In the genomic region with DNA sequence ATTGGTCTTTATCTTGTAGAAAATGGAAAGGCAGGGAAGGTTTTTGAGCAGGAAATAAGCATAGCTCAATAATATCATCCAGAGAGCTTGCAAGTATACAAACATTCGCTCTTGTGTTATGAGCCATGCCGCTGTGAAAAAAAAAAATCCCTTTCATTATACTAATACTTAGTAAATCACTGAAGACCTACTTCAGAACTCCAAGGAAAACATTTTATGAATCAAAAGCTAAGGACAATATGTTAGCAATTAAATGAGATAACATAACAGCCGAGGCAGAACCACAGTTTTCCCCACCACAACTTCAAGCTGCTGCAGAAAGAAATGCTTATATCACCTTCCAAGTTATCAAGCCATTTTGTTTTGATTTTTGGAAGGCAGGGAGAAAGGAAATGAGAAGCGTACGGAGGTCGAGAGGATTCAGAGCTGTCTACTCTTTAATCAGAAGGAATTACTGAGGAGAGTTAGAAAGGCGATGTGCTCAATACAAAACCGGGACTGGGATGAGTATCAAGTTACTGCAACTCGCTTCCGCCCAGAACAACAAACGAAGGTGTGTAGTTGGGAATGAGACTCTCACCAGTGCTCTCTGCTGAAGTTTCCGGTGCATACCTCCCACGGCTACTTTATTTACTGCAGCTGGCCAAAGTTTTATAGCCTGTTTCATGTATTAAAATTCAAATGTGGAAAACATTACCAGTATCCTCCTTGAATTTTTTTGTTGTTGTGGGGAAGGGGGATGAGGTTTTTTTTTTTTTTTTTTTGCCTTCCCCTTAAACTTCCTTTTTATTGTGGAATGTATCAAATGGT, we compare ENCODE assay signal across 10 cellular contexts.
DNase-seq lines count a peak whose midpoint lies in the region; ATAC-seq and TF ChIP-seq lines count a peak whose summit lies in the region.
"Had no signal": no experiment of that assay in that cellular context is flagged by ENCODE, and none has a peak within 500 bp of the region (broad histone marks: within the 10 kb centered on the region; RNA-seq: fewer than 3 reads in every experiment).

No MANE protein-coding gene starts in this region.

- peaks cover 0 to 25% of the 10 kb centered on the region in 2 donors for H3K36me3 ChIP-seq in adrenal gland (replicated peaks in 1 of 2)

- H3K9me3 Mint-ChIP-seq in natural killer cell treated with Interleukin-12 subunit alpha and Interleukin-12 subunit beta and Interleukin-15 and Interleukin-18, amount 100 ng/mL, for 72 hours: no peaks in the 10 kb centered on the region
- no peaks in the 10 kb centered on the region for H3K9me3 Mint-ChIP-seq in natural killer cell
- H3K9me3 Mint-ChIP-seq in memory B cell: no peaks in the 10 kb centered on the region
- H3K9me3 Mint-ChIP-seq in activated T-helper 17 cell treated with anti-CD3 and anti-CD28 coated beads, Interleukin-2, amount 50 U/mL, for 72 hours: no peaks in the 10 kb centered on the region

- peak overlapping the region in 1 of 2 donors; percentile 8 for H3K27ac Mint-ChIP-seq in natural killer cell treated with Interleukin-12 subunit alpha and Interleukin-12 subunit beta and Interleukin-15 and Interleukin-18, amount 100 ng/mL, for 72 hours
- H3K27ac Mint-ChIP-seq in natural killer cell (no peak overlapping the region), memory B cell (peak overlapping the region; percentile 61)
- no peak overlapping the region for H3K27ac Mint-ChIP-seq in activated T-helper 17 cell treated with anti-CD3 and anti-CD28 coated beads, Interleukin-2, amount 50 U/mL, for 72 hours

- H3K27ac ChIP-seq in adrenal gland: peak overlapping the region in 2 of 5 donors; percentile 46 to 68

- DNase-seq in natural killer cell treated with Interleukin-12 subunit alpha and Interleukin-12 subunit beta and Interleukin-15 and Interleukin-18, amount 100 ng/mL, for 72 hours (ENCODE audit: low spot score): no peak
- DNase-seq in natural killer cell: no peak
- DNase-seq in cardiac fibroblast (ENCODE audit: low read depth in 2 of 2): peak; percentile 56 to 65
- DNase-seq in memory B cell (ENCODE audit: low spot score in 2 of 2): no peak
- no peak for DNase-seq in adrenal gland
- DNase-seq: C1 segment of cervical spinal cord, NCI-H2081 had no signal

- H3K27me3 Mint-ChIP-seq in natural killer cell treated with Interleukin-12 subunit alpha and Interleukin-12 subunit beta and Interleukin-15 and Interleukin-18, amount 100 ng/mL, for 72 hours: no peaks in the 10 kb centered on the region
- H3K27me3 Mint-ChIP-seq in natural killer cell (ENCODE audit: low read depth in 2 of 2) (no peaks in the 10 kb centered on the region), memory B cell (no peaks in the 10 kb centered on the region)
- H3K27me3 Mint-ChIP-seq in activated T-helper 17 cell treated with anti-CD3 and anti-CD28 coated beads, Interleukin-2, amount 50 U/mL, for 72 hours: peaks cover 3% of the 10 kb centered on the region

- peaks cover 14 to 27% of the 10 kb centered on the region in 2 donors for H3K4me1 ChIP-seq in adrenal gland (replicated peaks in 1 of 2)

- whole genome bisulfite sequencing in adrenal gland, 4 donors: 64 to 73% (median 66%) methylated on average over 13 of the region's 13 CpGs

- ATAC-seq in natural killer cell treated with Interleukin-12 subunit alpha and Interleukin-12 subunit beta and Interleukin-15 and Interleukin-18, amount 100 ng/mL, for 72 hours: no peak
- ATAC-seq in natural killer cell (no peak), memory B cell (ENCODE audit: low read depth) (no peak), GM18868 (IDR thresholded peaks at IDR 0.05; ENCODE audit: unreplicated experiment) (no peak), HG02623 (IDR thresholded peaks at IDR 0.05; ENCODE audit: unreplicated experiment) (no peak)
- ATAC-seq in activated T-helper 17 cell treated with anti-CD3 and anti-CD28 coated beads, Interleukin-2, amount 50 U/mL, for 72 hours (replicated peaks): no peak

- H3K4me3 ChIP-seq in cardiac fibroblast (replicated peaks in 1 of 2; ENCODE audit: low read depth in 2 of 2, low read length in 2 of 2) (peak overlapping the region in 1 of 2 donors; percentile 8), adrenal gland (no peak overlapping the region)

- intact Hi-C loops in natural killer cell (cut with micrococcal nuclease) (no loop called here), adrenal gland (cut with DNase I) (no loop called here)

- no peaks in the 10 kb centered on the region for H3K9me3 ChIP-seq in adrenal gland (replicated peaks in 1 of 3)

- no peak for TF ChIP-seq CTCF in natural killer cell (IDR thresholded peaks at IDR 0.05)
- no peak for TF ChIP-seq CTCF in cardiac fibroblast (IDR thresholded peaks at IDR 0.05; ENCODE audit: low read depth, low read length)
- no peak for TF ChIP-seq CTCF in adrenal gland (IDR thresholded peaks at IDR 0.05)

- H3K4me3 Mint-ChIP-seq in natural killer cell treated with Interleukin-12 subunit alpha and Interleukin-12 subunit beta and Interleukin-15 and Interleukin-18, amount 100 ng/mL, for 72 hours: peak overlapping the region; percentile 32
- H3K4me3 Mint-ChIP-seq in natural killer cell (no peak overlapping the region), memory B cell (peak overlapping the region; percentile 69)
- no peak overlapping the region for H3K4me3 Mint-ChIP-seq in activated T-helper 17 cell treated with anti-CD3 and anti-CD28 coated beads, Interleukin-2, amount 50 U/mL, for 72 hours

- TF ChIP-seq POLR2A in adrenal gland (IDR thresholded peaks at IDR 0.05): no peak

- no peaks in the 10 kb centered on the region for H3K36me3 Mint-ChIP-seq in natural killer cell treated with Interleukin-12 subunit alpha and Interleukin-12 subunit beta and Interleukin-15 and Interleukin-18, amount 100 ng/mL, for 72 hours
- H3K36me3 Mint-ChIP-seq in natural killer cell: no peaks in the 10 kb centered on the region
- peaks cover 42% of the 10 kb centered on the region for H3K36me3 Mint-ChIP-seq in memory B cell
- no peaks in the 10 kb centered on the region for H3K36me3 Mint-ChIP-seq in activated T-helper 17 cell treated with anti-CD3 and anti-CD28 coated beads, Interleukin-2, amount 50 U/mL, for 72 hours (ENCODE audit: low read depth)

- H3K4me1 Mint-ChIP-seq in natural killer cell treated with Interleukin-12 subunit alpha and Interleukin-12 subunit beta and Interleukin-15 and Interleukin-18, amount 100 ng/mL, for 72 hours (ENCODE audit: low read depth in 2 of 2): peaks cover 0 to 6% of the 10 kb centered on the region in 2 donors
- H3K4me1 Mint-ChIP-seq in natural killer cell (no peaks in the 10 kb centered on the region), memory B cell (peaks cover 44% of the 10 kb centered on the region)
- no peaks in the 10 kb centered on the region for H3K4me1 Mint-ChIP-seq in activated T-helper 17 cell treated with anti-CD3 and anti-CD28 coated beads, Interleukin-2, amount 50 U/mL, for 72 hours

- H3K27me3 ChIP-seq in adrenal gland: no peaks in the 10 kb centered on the region

Comparison
In these comparisons a context has a peak if more than half of its experiments do, and no peak if none do; other contexts are left out.
1. H3K4me3 Mint-ChIP-seq: peak in natural killer cell treated with Interleukin-12 subunit alpha and Interleukin-12 subunit beta and Interleukin-15 and Interleukin-18, amount 100 ng/mL, for 72 hours (single experiment) and memory B cell (single experiment); none in natural killer cell (single experiment) and activated T-helper 17 cell treated with anti-CD3 and anti-CD28 coated beads, Interleukin-2, amount 50 U/mL, for 72 hours (single experiment).
2. DNase-seq: peak in cardiac fibroblast (2 of 2); none in natural killer cell treated with Interleukin-12 subunit alpha and Interleukin-12 subunit beta and Interleukin-15 and Interleukin-18, amount 100 ng/mL, for 72 hours (single experiment), natural killer cell (single experiment), memory B cell (0 of 2) and adrenal gland (0 of 7).